In genomic region chr21:45934071-45934470, GRCh38 we compare ENCODE assay signal across 25 cellular contexts.
"Had no signal": no experiment of that assay in that cellular context is flagged by ENCODE, and none has a peak within 500 bp of the region (broad histone marks: within the 10 kb centered on the region; RNA-seq: fewer than 3 reads in every experiment).

No MANE protein-coding gene starts in this region.

- H3K27me3 Mint-ChIP-seq: dendritic cell treated with granulocyte-macrophage colony-stimulating factor and Interleukin-4, amounts not matched to agents 40 ng/mL and 50 ng/mL, for 4 days; naive B cell; naive thymus-derived CD8-positive, alpha-beta T cell had no signal

- H3K4me3 ChIP-seq: colonic mucosa, esophagus squamous epithelium, gastrocnemius medialis, heart right ventricle, left lung, lower lobe of right lung, mucosa of descending colon had no signal

- H3K27ac ChIP-seq: colonic mucosa, epithelial cell of prostate, esophagus squamous epithelium, gastrocnemius medialis, heart right ventricle, left lung, lower lobe of right lung had no signal

- H3K4me3 Mint-ChIP-seq: dendritic cell treated with granulocyte-macrophage colony-stimulating factor and Interleukin-4, amounts not matched to agents 40 ng/mL and 50 ng/mL, for 4 days; effector memory CD8-positive, alpha-beta T cell; endodermal cell; mesothelial cell of epicardium; naive B cell; naive thymus-derived CD8-positive, alpha-beta T cell had no signal

- DNase-seq: colonic mucosa; cortex of kidney; effector CD8-positive, alpha-beta T cell; effector memory CD8-positive, alpha-beta T cell; endodermal cell; erythroblast; esophagus squamous epithelium; foreskin fibroblast; foreskin melanocyte; gastrocnemius medialis; glutamatergic neuron; head of caudate nucleus; heart right ventricle; hippocampal formation; left cardiac atrium; lower lobe of right lung; mesenchymal stem cell; mucosa of descending colon; naive B cell; naive thymus-derived CD8-positive, alpha-beta T cell had no signal

- H3K36me3 Mint-ChIP-seq: mesothelial cell of epicardium had no signal

- H3K9me3 ChIP-seq: colonic mucosa, gastrocnemius medialis, lower lobe of right lung, mucosa of descending colon had no signal

- H3K36me3 ChIP-seq: colonic mucosa, esophagus squamous epithelium, gastrocnemius medialis, heart right ventricle, lower lobe of right lung had no signal

- H3K4me1 ChIP-seq: colonic mucosa, esophagus squamous epithelium, gastrocnemius medialis, heart right ventricle, left lung, lower lobe of right lung had no signal

- H3K4me1 Mint-ChIP-seq: endodermal cell, naive B cell had no signal

- H3K27me3 ChIP-seq: colonic mucosa, left lung had no signal

- ATAC-seq: effector memory CD8-positive, alpha-beta T cell; esophagus mucosa; gastrocnemius medialis; heart right ventricle; left cardiac atrium; left lung; lower lobe of right lung; mucosa of descending colon; naive thymus-derived CD8-positive, alpha-beta T cell had no signal

- H3K27ac Mint-ChIP-seq: dendritic cell treated with granulocyte-macrophage colony-stimulating factor and Interleukin-4, amounts not matched to agents 40 ng/mL and 50 ng/mL, for 4 days; endodermal cell; mesothelial cell of epicardium; naive B cell had no signal
